In genomic region chr11:108278546-108278945, GRCh38 we compare ENCODE assay signal across 1 cellular context.
TF ChIP-seq lines count a peak whose summit lies in the region.

No MANE protein-coding gene starts in this region.

TF ChIP-seq in HEK293, 187 proteins besides CTCF, POLR2A, EP300 and RAD21 (continued from another document):
- TF ChIP-seq, protein P1, sequence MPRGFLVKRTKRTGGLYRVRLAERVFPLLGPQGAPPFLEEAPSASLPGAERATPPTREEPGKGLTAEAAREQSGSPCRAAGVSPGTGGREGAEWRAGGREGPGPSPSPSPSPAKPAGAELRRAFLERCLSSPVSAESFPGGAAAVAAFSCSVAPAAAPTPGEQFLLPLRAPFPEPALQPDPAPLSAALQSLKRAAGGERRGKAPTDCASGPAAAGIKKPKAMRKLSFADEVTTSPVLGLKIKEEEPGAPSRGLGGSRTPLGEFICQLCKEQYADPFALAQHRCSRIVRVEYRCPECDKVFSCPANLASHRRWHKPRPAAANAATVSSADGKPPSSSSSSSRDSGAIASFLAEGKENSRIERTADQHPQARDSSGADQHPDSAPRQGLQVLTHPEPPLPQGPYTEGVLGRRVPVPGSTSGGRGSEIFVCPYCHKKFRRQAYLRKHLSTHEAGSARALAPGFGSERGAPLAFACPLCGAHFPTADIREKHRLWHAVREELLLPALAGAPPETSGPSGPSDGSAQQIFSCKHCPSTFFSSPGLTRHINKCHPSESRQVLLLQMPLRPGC (tag by site-specific recombination; IDR thresholded peaks at IDR 0.05), result 0 out of 2 replicates have a peak, but pooled peaks have one; percentile 25
- TF ChIP-seq PATZ1 (tag by site-specific recombination; IDR thresholded peaks at IDR 0.05) (peak; percentile 59), ZBTB7A (tag by site-specific recombination; IDR thresholded peaks at IDR 0.05; ENCODE audit: low read depth) (no peak), ZNF239 (tag by site-specific recombination; IDR thresholded peaks at IDR 0.05) (no peak), ZBTB17 (tag by site-specific recombination; IDR thresholded peaks at IDR 0.05) (peak; percentile 87), GLIS2 (tag by site-specific recombination; IDR thresholded peaks at IDR 0.05) (peak; percentile 45), ZNF362 (tag by site-specific recombination; IDR thresholded peaks at IDR 0.05) (peak; percentile 78; the same call in 1 of the 2 replicates), ZNF404 (tag by site-specific recombination; IDR thresholded peaks at IDR 0.05) (no peak), ZNF274 (IDR thresholded peaks at IDR 0.05; ENCODE audit: low read length) (no peak), ZNF274 (tag by site-specific recombination; IDR thresholded peaks at IDR 0.05; ENCODE audit: borderline replicate concordance) (peak; percentile 21; the same call in 1 of the 2 replicates), SP7 (tag by site-specific recombination; IDR thresholded peaks at IDR 0.05) (peak; percentile 86), ZNF768 (tag by site-specific recombination; IDR thresholded peaks at IDR 0.05) (no peak), ZNF140 (tag by site-specific recombination; IDR thresholded peaks at IDR 0.05) (no peak), IKZF3 (tag by site-specific recombination; IDR thresholded peaks at IDR 0.05) (0 out of 2 replicates have a peak, but pooled peaks have one; percentile 8), ZNF596 (tag by site-specific recombination; IDR thresholded peaks at IDR 0.05) (0 out of 2 replicates have a peak, but pooled peaks have one; percentile 6), SCRT2 (tag by site-specific recombination; IDR thresholded peaks at IDR 0.05) (no peak), ZNF776 (tag by site-specific recombination; IDR thresholded peaks at IDR 0.05; ENCODE audit: borderline replicate concordance) (no peak), ZNF600 (tag by site-specific recombination; IDR thresholded peaks at IDR 0.05) (peak; percentile 54; the same call in 1 of the 2 replicates), ZNF121 (tag by site-specific recombination; IDR thresholded peaks at IDR 0.05) (no peak), ZNF548 (tag by site-specific recombination; IDR thresholded peaks at IDR 0.05) (no peak)
- TF ChIP-seq, protein P2, sequence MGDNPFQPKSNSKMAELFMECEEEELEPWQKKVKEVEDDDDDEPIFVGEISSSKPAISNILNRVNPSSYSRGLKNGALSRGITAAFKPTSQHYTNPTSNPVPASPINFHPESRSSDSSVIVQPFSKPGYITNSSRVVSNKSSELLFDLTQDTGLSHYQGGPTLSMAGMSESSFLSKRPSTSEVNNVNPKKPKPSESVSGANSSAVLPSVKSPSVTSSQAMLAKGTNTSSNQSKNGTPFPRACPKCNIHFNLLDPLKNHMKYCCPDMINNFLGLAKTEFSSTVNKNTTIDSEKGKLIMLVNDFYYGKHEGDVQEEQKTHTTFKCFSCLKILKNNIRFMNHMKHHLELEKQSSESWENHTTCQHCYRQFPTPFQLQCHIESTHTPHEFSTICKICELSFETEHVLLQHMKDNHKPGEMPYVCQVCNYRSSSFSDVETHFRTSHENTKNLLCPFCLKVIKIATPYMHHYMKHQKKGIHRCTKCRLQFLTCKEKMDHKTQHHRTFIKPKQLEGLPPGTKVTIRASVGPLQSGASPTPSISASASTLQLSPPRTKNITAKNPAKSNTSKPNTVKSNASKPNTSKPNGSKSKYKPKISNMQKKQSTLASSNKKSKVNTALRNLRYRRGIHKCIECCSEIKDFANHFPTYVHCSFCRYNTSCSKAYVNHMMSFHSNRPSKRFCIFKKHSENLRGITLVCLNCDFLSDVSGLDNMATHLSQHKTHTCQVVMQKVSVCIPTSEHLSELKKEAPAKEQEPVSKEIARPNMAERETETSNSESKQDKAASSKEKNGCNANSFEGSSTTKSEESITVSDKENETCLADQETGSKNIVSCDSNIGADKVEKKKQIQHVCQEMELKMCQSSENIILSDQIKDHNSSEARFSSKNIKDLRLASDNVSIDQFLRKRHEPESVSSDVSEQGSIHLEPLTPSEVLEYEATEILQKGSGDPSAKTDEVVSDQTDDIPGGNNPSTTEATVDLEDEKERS (tag by site-specific recombination; IDR thresholded peaks at IDR 0.05), result no peak
